Comparison of ENCODE assay signal across 18 cellular contexts in the genomic region with DNA sequence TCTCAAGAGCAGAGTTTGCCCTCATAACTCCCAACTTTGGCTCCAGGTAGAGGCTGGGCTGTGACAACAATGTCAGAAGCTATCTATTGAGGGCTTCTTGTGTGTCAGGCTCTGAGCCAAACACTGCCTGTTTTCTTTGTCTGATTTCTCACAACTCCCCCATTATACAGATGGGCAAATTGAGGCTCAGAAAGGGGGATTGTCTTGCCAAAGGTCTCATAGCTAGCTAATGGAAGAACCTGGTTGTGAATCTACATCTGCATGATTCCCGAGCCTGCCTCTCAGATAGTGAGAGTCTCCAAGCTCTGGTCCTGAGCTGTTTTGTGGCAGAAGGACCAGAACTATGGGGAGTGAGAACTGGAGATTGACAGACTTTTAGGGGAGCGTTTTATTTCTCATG. TPM values are rescaled to one million over a fixed set of nuclear protein-coding genes. Genes with fewer than 3 reads are reported as not detected.
A peak's percentile ranks its signal among the peaks of the same experiment; 100 is the strongest.
DNase-seq lines count a peak whose midpoint lies in the region; ATAC-seq, FAIRE-seq and TF ChIP-seq lines count a peak whose summit lies in the region.
"Had no signal": no experiment of that assay in that cellular context is flagged by ENCODE, and none has a peak within 500 bp of the region (broad histone marks: within the 10 kb centered on the region; RNA-seq: fewer than 3 reads in every experiment).

No MANE protein-coding gene starts in this region.

- FAIRE-seq in urothelium cell line (lab: Jason Lieb, UNC), result no peak

- no peak overlapping the region for H4K91ac ChIP-seq in trophoblast cell (ENCODE audit: low read depth, low read length)

- H3K9ac ChIP-seq in rectal smooth muscle tissue (ENCODE audit: low read length), result no peak overlapping the region
- no peak overlapping the region for H3K9ac ChIP-seq in trophoblast cell (ENCODE audit: low read length)

- H3K36me3 ChIP-seq in rectal smooth muscle tissue (ENCODE audit: control insufficient read depth, insufficient read depth, low read length), result peaks cover 10% of the 10 kb centered on the region
- H3K36me3 ChIP-seq in trophoblast cell (ENCODE audit: control insufficient read depth in 1 of 2, insufficient read depth in 2 of 2, low read length in 2 of 2), result no peaks in the 10 kb centered on the region
- H3K36me3 ChIP-seq: colonic mucosa had no signal

- peak overlapping the region; percentile 34 for H3K4me3 ChIP-seq in rectal smooth muscle tissue (ENCODE audit: low read length)
- no peak overlapping the region for H3K4me3 ChIP-seq in trophoblast cell (ENCODE audit: low read depth, low read length)

- no peak overlapping the region for H3K4ac ChIP-seq in trophoblast cell (ENCODE audit: low read depth, low read length)

- peaks cover 2% of the 10 kb centered on the region for H3K4me1 ChIP-seq in rectal smooth muscle tissue (ENCODE audit: control insufficient read depth, insufficient read depth, low read length)
- H3K4me1 ChIP-seq in trophoblast cell (ENCODE audit: control insufficient read depth in 1 of 2, insufficient read depth in 2 of 2, low read length in 2 of 2), result peaks cover 22 to 24% of the 10 kb centered on the region in 2 experiments
- H3K4me1 ChIP-seq: colonic mucosa had no signal

- no peak for TF ChIP-seq CTCF in CD14-positive monocyte (IDR thresholded peaks at IDR 0.05)

- H2BK12ac ChIP-seq in trophoblast cell (ENCODE audit: low read length), result no peak overlapping the region

- ATAC-seq in central memory CD8-positive, alpha-beta T cell (replicated peaks; ENCODE audit: extremely low read depth, poor library complexity, severe bottlenecking), result no peak
- no peak for ATAC-seq in GM19463 (IDR thresholded peaks at IDR 0.05; ENCODE audit: unreplicated experiment)
- ATAC-seq in HG02623 (IDR thresholded peaks at IDR 0.05; ENCODE audit: unreplicated experiment), result no peak
- ATAC-seq: activated T-cell treated with anti-CD3 and anti-CD28 coated beads, Interleukin-2, amount 50 U/mL, for 72 hours had no signal

- H2BK5ac ChIP-seq in trophoblast cell (ENCODE audit: low read depth, low read length, poor library complexity), result no peak overlapping the region

- H3K27ac ChIP-seq in rectal smooth muscle tissue (ENCODE audit: low read depth, low read length) (no peak overlapping the region), trophoblast cell (ENCODE audit: low read depth, low read length) (no peak overlapping the region)
- H3K27ac ChIP-seq: colonic mucosa had no signal

- H3K27me3 Mint-ChIP-seq in CD14-positive monocyte (ENCODE audit: low read depth in 3 of 3) (peaks cover 13 to 23% (median 21%) of the 10 kb centered on the region in 3 donors), IgD-negative memory B cell (no peaks in the 10 kb centered on the region)
- peaks cover 17% of the 10 kb centered on the region for H3K27me3 Mint-ChIP-seq in central memory CD8-positive, alpha-beta T cell

- no peak overlapping the region for H2AFZ ChIP-seq in trophoblast cell (ENCODE audit: insufficient read depth, low read length, poor library complexity)

- H3K9me3 Mint-ChIP-seq in CD14-positive monocyte (peaks cover 0 to 3% (median 0%) of the 10 kb centered on the region in 7 donors), IgD-negative memory B cell (no peaks in the 10 kb centered on the region)
- no peaks in the 10 kb centered on the region for H3K9me3 Mint-ChIP-seq in central memory CD8-positive, alpha-beta T cell
- H3K9me3 Mint-ChIP-seq: activated CD4-positive, alpha-beta T cell treated with anti-CD3 and anti-CD28 coated beads, Interleukin-2, amount 10 ng/mL, durations not matched to agents 7 days and 5 days; activated T-cell treated with anti-CD3 and anti-CD28 coated beads, Interleukin-2, amount 50 U/mL, for 72 hours; T-helper 2 cell treated with Interferon-gamma antibody and Interleukin-4, amounts not matched to agents 5 μg/mL and 100 μg/mL, for 36 hours had no signal

- no peak overlapping the region for H3K4me2 ChIP-seq in trophoblast cell (ENCODE audit: low read length)

- peaks cover 8% of the 10 kb centered on the region for H3K79me1 ChIP-seq in trophoblast cell (ENCODE audit: low read length)

- no peak overlapping the region for H3K18ac ChIP-seq in trophoblast cell (ENCODE audit: low read length)

- peak overlapping the region; percentile 96 to 99 for H3K4me3 Mint-ChIP-seq in CD14-positive monocyte
- peak overlapping the region; percentile 98 to 100 (median 99) for H3K4me3 Mint-ChIP-seq in IgD-negative memory B cell
- peak overlapping the region; percentile 91 for H3K4me3 Mint-ChIP-seq in central memory CD8-positive, alpha-beta T cell
- H3K4me3 Mint-ChIP-seq: activated CD4-positive, alpha-beta T cell treated with anti-CD3 and anti-CD28 coated beads, Interleukin-2, amount 10 ng/mL, durations not matched to agents 7 days and 5 days had no signal

- H3K4me1 Mint-ChIP-seq in CD14-positive monocyte, result peaks cover 48% of the 10 kb centered on the region
- H3K4me1 Mint-ChIP-seq in IgD-negative memory B cell, result peaks cover 26 to 44% (median 40%) of the 10 kb centered on the region in 3 donors
- peaks cover 9% of the 10 kb centered on the region for H3K4me1 Mint-ChIP-seq in central memory CD8-positive, alpha-beta T cell

- H3K14ac ChIP-seq in trophoblast cell (ENCODE audit: low read length), result no peak overlapping the region

- no peak for DNase-seq in CD14-positive monocyte (ENCODE audit: low spot score)
- DNase-seq in central memory CD8-positive, alpha-beta T cell (ENCODE audit: low spot score in 2 of 2), result no peak
- DNase-seq in trophoblast cell, result no peak
- DNase-seq in urothelium cell line (ENCODE audit: low spot score), result no peak
- DNase-seq: activated CD4-positive, alpha-beta T cell treated with anti-CD3 and anti-CD28 coated beads, Interleukin-2, amount 10 ng/mL, durations not matched to agents 7 days and 5 days; activated T-cell treated with anti-CD3 and anti-CD28 coated beads, Interleukin-2, amount 50 U/mL, for 72 hours; AML-193; colonic mucosa; DMS79 treated with DMSO at 0.1 percent for 48 hours; NCI-H2081 treated with DMSO at 0.1 percent for 48 hours; NCI-H774; Right ventricle myocardium superior had no signal

- H2BK120ac ChIP-seq in trophoblast cell (ENCODE audit: insufficient read depth, low read length, poor library complexity), result no peak overlapping the region

- H4K8ac ChIP-seq in trophoblast cell (ENCODE audit: low read depth, low read length), result no peak overlapping the region

- intact Hi-C loops in CD14-positive monocyte (cut with micrococcal nuclease), result loop anchor here in 1 of 2 donors (10.0 kb wide), 1 partner anchor 325 kb away; a partner anchor contains a TSS

- H2AK5ac ChIP-seq in trophoblast cell (ENCODE audit: low read length), result no peak overlapping the region

- no peak overlapping the region for H4K12ac ChIP-seq in trophoblast cell (ENCODE audit: low read depth, low read length)

- no peak overlapping the region for H3K23ac ChIP-seq in trophoblast cell (ENCODE audit: low read length)

- H3K36me3 Mint-ChIP-seq in CD14-positive monocyte (peaks cover 22 to 31% of the 10 kb centered on the region in 2 donors), IgD-negative memory B cell (peaks cover 2% of the 10 kb centered on the region)
- peaks cover 8% of the 10 kb centered on the region for H3K36me3 Mint-ChIP-seq in central memory CD8-positive, alpha-beta T cell (ENCODE audit: insufficient read depth)

- H3K79me2 ChIP-seq in trophoblast cell (ENCODE audit: control insufficient read depth, insufficient read depth, low read length, poor library complexity), result peaks cover 3% of the 10 kb centered on the region

- H3K27ac Mint-ChIP-seq in CD14-positive monocyte (peak overlapping the region in 2 of 7 donors; percentile 45 to 73), IgD-negative memory B cell (peak overlapping the region; percentile 97 to 100 (median 99))
- H3K27ac Mint-ChIP-seq in central memory CD8-positive, alpha-beta T cell (ENCODE audit: low read depth), result no peak overlapping the region
- H3K27ac Mint-ChIP-seq: activated CD4-positive, alpha-beta T cell treated with anti-CD3 and anti-CD28 coated beads, Interleukin-2, amount 10 ng/mL, durations not matched to agents 7 days and 5 days; activated T-cell treated with anti-CD3 and anti-CD28 coated beads, Interleukin-2, amount 50 U/mL, for 72 hours; T-helper 2 cell treated with Interferon-gamma antibody and Interleukin-4, amounts not matched to agents 5 μg/mL and 100 μg/mL, for 36 hours had no signal

- no CpG with 5 or more reads among the region's 2 CpGs for WGBS in trophoblast cell (ENCODE audit: extremely low coverage, insufficient coverage, insufficient read length)

- no peaks in the 10 kb centered on the region for H3K9me3 ChIP-seq in trophoblast cell (ENCODE audit: insufficient read depth, low read depth, low read length)
- H3K9me3 ChIP-seq: colonic mucosa had no signal

- H3K27me3 ChIP-seq in rectal smooth muscle tissue (ENCODE audit: control insufficient read depth, insufficient read depth, low read length) (no peaks in the 10 kb centered on the region), trophoblast cell (ENCODE audit: insufficient read depth, low read length) (no peaks in the 10 kb centered on the region)
- H3K27me3 ChIP-seq: colonic mucosa had no signal

RNA-seq across cellular contexts. Expression of a gene that starts 1.4 kb away (rescaled TPM):
- polyA plus RNA-seq in CD14-positive monocyte (10 to 100 TPM; 14.4 to 26.1 TPM), IgD-negative memory B cell (217 TPM)
- polyA plus RNA-seq in trophoblast cell (2013), result 4.7 and 5.4 TPM in 2 replicates
- polyA plus RNA-seq: neural cell had no signal

RNA-seq across cellular contexts. Expression of a gene that starts 29.8 kb away (rescaled TPM):
- polyA plus RNA-seq in CD14-positive monocyte (1 to 10 TPM; 4.5 to 6.0 TPM), IgD-negative memory B cell (30.1 TPM)
- 19.1 and 19.7 TPM in 2 replicates for polyA plus RNA-seq in trophoblast cell (2013)
